ENCODE assay signal across 9 cellular contexts in the genomic region with DNA sequence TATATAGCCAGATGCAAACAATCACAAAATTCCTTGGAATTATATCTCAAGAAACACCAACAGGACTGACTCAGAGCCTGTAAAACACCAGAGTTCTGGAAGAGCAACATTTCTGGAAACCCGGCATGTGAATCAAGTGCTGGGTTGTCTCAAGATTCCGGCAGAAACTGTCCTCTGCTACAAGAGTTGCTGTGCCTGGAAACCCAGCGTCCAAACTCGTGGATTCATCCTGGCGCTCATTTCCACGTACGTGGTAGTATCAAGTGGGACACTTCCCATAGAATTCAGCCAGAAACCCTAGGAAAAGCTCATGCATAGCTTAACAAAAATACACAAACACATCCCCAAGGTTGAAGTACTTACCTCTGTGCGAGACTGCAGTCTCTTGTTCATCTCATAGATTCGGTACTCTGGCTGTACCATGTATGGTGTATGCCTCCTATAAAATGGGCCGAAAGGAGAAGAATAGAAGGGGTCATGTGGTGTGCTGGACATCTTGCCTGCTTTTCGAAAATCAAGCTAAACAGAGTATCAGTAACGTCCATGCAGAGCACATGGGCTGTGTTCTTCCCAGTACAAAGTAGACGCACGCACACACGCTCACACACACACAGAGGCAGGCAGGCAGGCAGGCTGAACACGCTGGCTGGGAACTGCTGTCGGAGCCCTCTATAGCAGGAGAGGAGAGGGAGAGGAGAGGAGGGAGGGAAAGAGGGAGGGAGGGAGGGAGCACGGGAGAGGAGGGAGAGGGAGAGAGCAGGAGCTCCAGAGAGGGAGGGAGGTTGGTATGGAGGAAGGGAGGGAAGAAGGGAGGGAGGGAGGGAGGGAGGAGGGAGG. TPM values are rescaled to one million over a fixed set of nuclear protein-coding genes. Genes with fewer than 3 reads are reported as not detected.
A peak's percentile ranks its signal among the peaks of the same experiment; 100 is the strongest.
DNase-seq lines count a peak whose midpoint lies in the region; ATAC-seq lines count a peak whose summit lies in the region.
"Had no signal": no experiment of that assay in that cellular context is flagged by ENCODE, and none has a peak within 500 bp of the region (broad histone marks: within the 10 kb centered on the region; RNA-seq: fewer than 3 reads in every experiment).

LDB2 (minus strand) TSS at position 655 of the 837 bp plus-strand sequence.

- no peak within 1 kb of the TSS for H3K27ac Mint-ChIP-seq in stimulated activated naive B cell treated with anti-CD40 and anti-IgM and Interleukin-4, amounts not matched to agents 10 μg/mL and 1 μg/mL and 100 μg/mL, for 72 hours

- peaks cover 5 to 10% of the 10 kb centered on the region in 2 donors for H3K4me1 Mint-ChIP-seq in stimulated activated naive B cell treated with anti-CD40 and anti-IgM and Interleukin-4, amounts not matched to agents 10 μg/mL and 1 μg/mL and 100 μg/mL, for 72 hours

- H3K4me3 Mint-ChIP-seq in stimulated activated naive B cell treated with anti-CD40 and anti-IgM and Interleukin-4, amounts not matched to agents 10 μg/mL and 1 μg/mL and 100 μg/mL, for 72 hours, result peak within 1 kb of the TSS; percentile 37 to 38

- DNase-seq in HT1080 (ENCODE audit: low read depth) (peak; percentile 60), dermis blood vessel endothelial cell (peak; percentile 81), left kidney (ENCODE audit: low read depth, low spot score) (peak; percentile 94), cerebellar nuclear complex (lab: John Stamatoyannopoulos, UW) (no peak)
- no peak for DNase-seq in stimulated activated naive B cell treated with anti-CD40 and anti-IgM and Interleukin-4, amounts not matched to agents 10 μg/mL and 1 μg/mL and 100 μg/mL, for 72 hours

- H3K36me3 Mint-ChIP-seq in stimulated activated naive B cell treated with anti-CD40 and anti-IgM and Interleukin-4, amounts not matched to agents 10 μg/mL and 1 μg/mL and 100 μg/mL, for 72 hours, result no peaks in the 10 kb centered on the region

- H3K9me3 Mint-ChIP-seq in stimulated activated naive B cell treated with anti-CD40 and anti-IgM and Interleukin-4, amounts not matched to agents 10 μg/mL and 1 μg/mL and 100 μg/mL, for 72 hours, result no peaks in the 10 kb centered on the region

- peaks cover 5 to 6% of the 10 kb centered on the region in 2 donors for H3K27me3 Mint-ChIP-seq in stimulated activated naive B cell treated with anti-CD40 and anti-IgM and Interleukin-4, amounts not matched to agents 10 μg/mL and 1 μg/mL and 100 μg/mL, for 72 hours

- peak; percentile 22 to 41 for ATAC-seq in stimulated activated naive B cell treated with anti-CD40 and anti-IgM and Interleukin-4, amounts not matched to agents 10 μg/mL and 1 μg/mL and 100 μg/mL, for 72 hours (replicated peaks)
- no peak for ATAC-seq in HG02588 (IDR thresholded peaks at IDR 0.05; ENCODE audit: unreplicated experiment)
- ATAC-seq in GM18511 (IDR thresholded peaks at IDR 0.05; ENCODE audit: unreplicated experiment), result no peak
- ATAC-seq in GM18867 (IDR thresholded peaks at IDR 0.05; ENCODE audit: unreplicated experiment), result no peak

RNA-seq across cellular contexts. Expression of gene LDB2, which starts in this region (rescaled TPM):
- 2.1 and 3.5 TPM in 2 replicates for total RNA-seq in HT1080 (2014; rRNA removed; shearing (Covaris generic))
- 0.33 and 0.50 TPM in 2 replicates for polyA plus RNA-seq in HT1080 (2015; cell fraction: cytosol; rRNA removed)
- polyA plus RNA-seq in HT1080 (2015; cell fraction: nucleus; rRNA removed), result 0.38 and 0.67 TPM in 2 replicates
- total RNA-seq in dermis blood vessel endothelial cell, result 220 and 258 TPM in 2 replicates
- polyA plus RNA-seq: keratinocyte had no signal

Comparison
In these comparisons a context has a peak if more than half of its experiments do, and no peak if none do; other contexts are left out.
1. RNA of gene LDB2 (total RNA-seq): 220 to 258 TPM in dermis blood vessel endothelial cell; 2.1 to 3.5 TPM in HT1080; every median in the first group is over 10 times any median in the second.
2. DNase-seq: peak in HT1080 (single experiment), dermis blood vessel endothelial cell (single experiment) and left kidney (single experiment); none in stimulated activated naive B cell treated with anti-CD40 and anti-IgM and Interleukin-4, amounts not matched to agents 10 μg/mL and 1 μg/mL and 100 μg/mL, for 72 hours (single experiment) and cerebellar nuclear complex (0 of 2).
3. ATAC-seq: peak in stimulated activated naive B cell treated with anti-CD40 and anti-IgM and Interleukin-4, amounts not matched to agents 10 μg/mL and 1 μg/mL and 100 μg/mL, for 72 hours (2 of 2); none in HG02588 (single experiment), GM18511 (single experiment) and GM18867 (single experiment).